In genomic region chr17:50262001-50262794, GRCh38 we compare ENCODE assay signal across 24 cellular contexts. TPM values are rescaled to one million over a fixed set of nuclear protein-coding genes. Genes with fewer than 3 reads are reported as not detected.
DNase-seq lines count a peak whose midpoint lies in the region; ATAC-seq, FAIRE-seq and TF ChIP-seq lines count a peak whose summit lies in the region.
"Had no signal": no experiment of that assay in that cellular context is flagged by ENCODE, and none has a peak within 500 bp of the region (broad histone marks: within the 10 kb centered on the region; RNA-seq: fewer than 3 reads in every experiment).

No MANE protein-coding gene starts in this region.

- CTCF ChIA-PET in HepG2 (lab: Yijun Ruan, JAX; ENCODE audit: low intra/inter-chr PET ratio, low total read pairs): interaction anchor here (1.3 kb wide), 1 partner anchor 11 kb away, joined by 3 read pairs; the partner anchor contains the start of gene TMEM92

- no peak overlapping the region for H3K9ac ChIP-seq in HepG2 (ENCODE audit: insufficient read depth, low read depth, low read length)

- no peaks in the 10 kb centered on the region for H3K4me1 Mint-ChIP-seq in central memory CD8-positive, alpha-beta T cell
- peaks cover 71% of the 10 kb centered on the region for H3K4me1 Mint-ChIP-seq in mesothelial cell of epicardium
- H3K4me1 Mint-ChIP-seq in activated CD4-positive, alpha-beta T cell treated with anti-CD3 and anti-CD28 coated beads, Interleukin-2, amount 10 ng/mL, durations not matched to agents 24 days and 14 days: no peaks in the 10 kb centered on the region
- H3K4me1 Mint-ChIP-seq: activated naive CD8-positive, alpha-beta T cell treated with anti-CD3 and anti-CD28 coated beads, Interleukin-2, amount 10 ng/mL, durations not matched to agents 7 days and 5 days; activated T-helper 17 cell treated with anti-CD3 and anti-CD28 coated beads, Interleukin-2, amount 50 U/mL, for 72 hours had no signal

- no peaks in the 10 kb centered on the region for H3K79me2 ChIP-seq in HepG2 (ENCODE audit: insufficient read depth, low read length)

- no peak for TF ChIP-seq RAD21 in HepG2 (CRISPR knock-in tag; IDR thresholded peaks at IDR 0.05)

- H3K27me3 Mint-ChIP-seq in central memory CD8-positive, alpha-beta T cell: peaks cover 35% of the 10 kb centered on the region
- H3K27me3 Mint-ChIP-seq in mesothelial cell of epicardium (ENCODE audit: low read depth): no peaks in the 10 kb centered on the region
- peaks cover 9% of the 10 kb centered on the region for H3K27me3 Mint-ChIP-seq in activated CD4-positive, alpha-beta T cell treated with anti-CD3 and anti-CD28 coated beads, Interleukin-2, amount 10 ng/mL, durations not matched to agents 24 days and 14 days

- H3K9me3 ChIP-seq in HepG2 (ENCODE audit: low read length) (no peaks in the 10 kb centered on the region), right lobe of liver (no peaks in the 10 kb centered on the region)
- H3K9me3 ChIP-seq: colonic mucosa had no signal

- H3K27ac Mint-ChIP-seq in central memory CD8-positive, alpha-beta T cell (ENCODE audit: low read depth): peak overlapping the region; percentile 46
- H3K27ac Mint-ChIP-seq in mesothelial cell of epicardium: peak overlapping the region; percentile 30
- H3K27ac Mint-ChIP-seq in activated CD4-positive, alpha-beta T cell treated with anti-CD3 and anti-CD28 coated beads, Interleukin-2, amount 10 ng/mL, durations not matched to agents 24 days and 14 days: no peak overlapping the region
- H3K27ac Mint-ChIP-seq: activated naive CD8-positive, alpha-beta T cell treated with anti-CD3 and anti-CD28 coated beads, Interleukin-2, amount 10 ng/mL, durations not matched to agents 7 days and 5 days; activated T-helper 17 cell treated with anti-CD3 and anti-CD28 coated beads, Interleukin-2, amount 50 U/mL, for 72 hours had no signal

- no peak overlapping the region for H3K4me2 ChIP-seq in HepG2 (ENCODE audit: low read depth, low read length)

- POLR2A ChIA-PET in HepG2 (lab: Yijun Ruan, JAX): no interaction called here

- no TSS peak for BruUV-seq in HepG2 (replicated peaks; lab: Mats Ljungman, UMichigan)

- TF ChIP-seq POLR2A in HepG2 (IDR thresholded peaks at IDR 0.05; ENCODE audit: insufficient read depth in 1 of 2, low read depth in 2 of 2, low read length in 2 of 2) (no peak), right lobe of liver (IDR thresholded peaks at IDR 0.05) (no peak)

- no peak for TF ChIP-seq EP300 in HepG2 (IDR thresholded peaks at IDR 0.05; ENCODE audit: low read depth in 2 of 2, low read length in 2 of 2)
- TF ChIP-seq EP300 in HepG2 (CRISPR knock-in tag; IDR thresholded peaks at IDR 0.05; ENCODE audit: borderline replicate concordance): no peak

- TF ChIP-seq CTCF in HepG2 (CRISPR knock-in tag; IDR thresholded peaks at IDR 0.05): no peak
- TF ChIP-seq CTCF in right lobe of liver (IDR thresholded peaks at IDR 0.05): no peak
- no peak for TF ChIP-seq CTCF in mesothelial cell of epicardium (IDR thresholded peaks at IDR 0.05; ENCODE audit: unreplicated experiment)

- H2AFZ ChIP-seq in HepG2 (ENCODE audit: low read length): no peak overlapping the region

- DNase-seq in HepG2 (ENCODE audit: low spot score): no peak
- DNase-seq in right lobe of liver: no peak
- DNase-seq in central memory CD8-positive, alpha-beta T cell (ENCODE audit: low spot score in 2 of 2): no peak
- peak in 1 of 2 experiments; percentile 17 for DNase-seq in mesothelial cell of epicardium (ENCODE audit: low spot score in 2 of 2, unreplicated experiment in 2 of 2)
- DNase-seq in NCI-H82 treated with DMSO at 0.1 percent for 48 hours (lab: John Stamatoyannopoulos, UW; ENCODE audit: unreplicated experiment): no peak
- DNase-seq in NCI-H524 treated with DMSO at 0.1 percent for 48 hours (lab: John Stamatoyannopoulos, UW): no peak
- DNase-seq in activated CD4-positive, alpha-beta T cell treated with anti-CD3 and anti-CD28 coated beads, Interleukin-2, amount 10 ng/mL, durations not matched to agents 24 days and 14 days: no peak
- no peak for DNase-seq in NCI-H524 (lab: John Stamatoyannopoulos, UW)
- DNase-seq: activated naive CD8-positive, alpha-beta T cell treated with anti-CD3 and anti-CD28 coated beads, Interleukin-2, amount 10 ng/mL, durations not matched to agents 7 days and 5 days; colonic mucosa; GDM1; GOT3; KG1; NCI-H187; NK-92 treated with Interleukin-12 subunit alpha and Interleukin-12 subunit beta, amount 100 ng/mL, for 24 hours; occipital lobe; right cardiac atrium; stimulated activated CD4-positive, alpha-beta T cell treated with anti-CD3 and anti-CD28 coated beads, Interleukin-15, amount 100 ng/mL, for 24 hours; T-helper 9 cell had no signal

- no peaks in the 10 kb centered on the region for H4K20me1 ChIP-seq in HepG2 (ENCODE audit: insufficient read depth, low read length)

- H3K9me3 Mint-ChIP-seq in central memory CD8-positive, alpha-beta T cell: no peaks in the 10 kb centered on the region
- no peaks in the 10 kb centered on the region for H3K9me3 Mint-ChIP-seq in mesothelial cell of epicardium
- no peaks in the 10 kb centered on the region for H3K9me3 Mint-ChIP-seq in activated CD4-positive, alpha-beta T cell treated with anti-CD3 and anti-CD28 coated beads, Interleukin-2, amount 10 ng/mL, durations not matched to agents 24 days and 14 days
- H3K9me3 Mint-ChIP-seq: activated naive CD8-positive, alpha-beta T cell treated with anti-CD3 and anti-CD28 coated beads, Interleukin-2, amount 10 ng/mL, durations not matched to agents 7 days and 5 days; activated T-helper 17 cell treated with anti-CD3 and anti-CD28 coated beads, Interleukin-2, amount 50 U/mL, for 72 hours had no signal

- no peak overlapping the region for H3K4me3 Mint-ChIP-seq in central memory CD8-positive, alpha-beta T cell
- no peak overlapping the region for H3K4me3 Mint-ChIP-seq in mesothelial cell of epicardium
- no peak overlapping the region for H3K4me3 Mint-ChIP-seq in activated CD4-positive, alpha-beta T cell treated with anti-CD3 and anti-CD28 coated beads, Interleukin-2, amount 10 ng/mL, durations not matched to agents 24 days and 14 days
- H3K4me3 Mint-ChIP-seq: activated naive CD8-positive, alpha-beta T cell treated with anti-CD3 and anti-CD28 coated beads, Interleukin-2, amount 10 ng/mL, durations not matched to agents 7 days and 5 days; activated T-helper 17 cell treated with anti-CD3 and anti-CD28 coated beads, Interleukin-2, amount 50 U/mL, for 72 hours had no signal

- H3K27me3 ChIP-seq in HepG2 (ENCODE audit: control insufficient read depth in 1 of 2, insufficient read depth in 2 of 2, low read length in 2 of 2): peaks cover 23 to 87% of the 10 kb centered on the region in 2 experiments
- H3K27me3 ChIP-seq in right lobe of liver: no peaks in the 10 kb centered on the region
- H3K27me3 ChIP-seq: colonic mucosa had no signal

- 16% methylated on average over 14 of the region's 14 CpGs for WGBS in HepG2 (ENCODE audit: low lambda C conversion rate)
- WGBS in right lobe of liver (ENCODE audit: insufficient coverage, low coverage, low lambda C conversion rate, missing lambda C conversion rate): 72% methylated on average over 14 of the region's 14 CpGs

- in situ Hi-C loops in HepG2 (cut with HindIII; ENCODE audit: extremely low pct_ligation_motif_present, low pct_unique_long_range_greater_than_20kb): no loop called here

- no peak overlapping the region for H3K4me3 ChIP-seq in HepG2 (replicated peaks in 1 of 3; ENCODE audit: insufficient read depth in 1 of 3, low read depth in 2 of 3, low read length in 3 of 3)
- no peak overlapping the region for H3K4me3 ChIP-seq in right lobe of liver
- H3K4me3 ChIP-seq: colonic mucosa had no signal

- peaks cover 2% of the 10 kb centered on the region for H3K36me3 Mint-ChIP-seq in central memory CD8-positive, alpha-beta T cell (ENCODE audit: insufficient read depth)
- H3K36me3 Mint-ChIP-seq in mesothelial cell of epicardium: no peaks in the 10 kb centered on the region
- H3K36me3 Mint-ChIP-seq in activated CD4-positive, alpha-beta T cell treated with anti-CD3 and anti-CD28 coated beads, Interleukin-2, amount 10 ng/mL, durations not matched to agents 24 days and 14 days (ENCODE audit: low read depth): no peaks in the 10 kb centered on the region
- H3K36me3 Mint-ChIP-seq: activated naive CD8-positive, alpha-beta T cell treated with anti-CD3 and anti-CD28 coated beads, Interleukin-2, amount 10 ng/mL, durations not matched to agents 7 days and 5 days had no signal

- H3K4me1 ChIP-seq in HepG2 (ENCODE audit: insufficient read depth, low read length) (0 out of 2 replicates have a peak, but pooled peaks cover 11% of the 10 kb centered on the region), right lobe of liver (peaks cover 0 to 7% (median 0%) of the 10 kb centered on the region in 4 donors)
- H3K4me1 ChIP-seq: colonic mucosa had no signal

- H3K36me3 ChIP-seq in HepG2 (replicated peaks in 1 of 2; ENCODE audit: control insufficient read depth in 1 of 2, insufficient read depth in 2 of 2, low read length in 2 of 2) (no peaks in the 10 kb centered on the region), right lobe of liver (no peaks in the 10 kb centered on the region)
- H3K36me3 ChIP-seq: colonic mucosa had no signal

- H3K27ac ChIP-seq in HepG2 (ENCODE audit: extremely low read length, insufficient read depth, low read length): no peak overlapping the region
- H3K27ac ChIP-seq in right lobe of liver: no peak overlapping the region
- H3K27ac ChIP-seq: C4-2B, colonic mucosa had no signal

- FAIRE-seq in HepG2 (lab: Jason Lieb, UNC): no peak

- intact Hi-C loops in HepG2 (cut with micrococcal nuclease; ENCODE audit: unreplicated experiment): no loop called here
- intact Hi-C loops in right lobe of liver (cut with DNase I): no loop called here
- intact Hi-C loops in activated CD4-positive, alpha-beta T cell treated with anti-CD3 and anti-CD28 coated beads, Interleukin-2, amount 10 ng/mL, durations not matched to agents 24 days and 14 days (cut with micrococcal nuclease): no loop called here

- no peak for ATAC-seq in HepG2
- ATAC-seq in right lobe of liver: no peak
- no peak for ATAC-seq in central memory CD8-positive, alpha-beta T cell (replicated peaks; ENCODE audit: extremely low read depth, poor library complexity, severe bottlenecking)
- ATAC-seq: activated CD4-positive, CD25-positive, alpha-beta regulatory T cell treated with anti-CD3 and anti-CD28 coated beads, Interleukin-2, amount 50 U/mL, for 24 hours; activated T-helper 17 cell treated with anti-CD3 and anti-CD28 coated beads, Interleukin-2, amount 50 U/mL, for 72 hours; right cardiac atrium; SK-N-SH treated with all-trans-retinoic acid at 6 μM for 48 hours had no signal

RNA-seq across cellular contexts. Expression of gene TMEM92, which starts 12.1 kb away (rescaled TPM):
- total RNA-seq in HepG2 (2016; rRNA removed; fragmentation: Illumina TruSeq; extraction: Trizol) (not detected in 2 replicates), right lobe of liver (10 to 100 TPM in 1 of 6 experiments, 1 to 10 TPM in 5; 1.5 to 20.0 (median 8.7) TPM), mesothelial cell of epicardium (2.7 to 3.9 TPM (median 3.6 TPM) in 3 replicates)
- total RNA-seq in HepG2 (2016; cell fraction: cytosol; rRNA removed; fragmentation: Illumina TruSeq; extraction: Trizol; ENCODE audit: low read depth): not detected in 2 replicates
- not detected in 2 replicates for total RNA-seq in HepG2 (2016; cell fraction: insoluble cytoplasmic fraction; rRNA removed; fragmentation: Illumina TruSeq; extraction: Trizol)
- total RNA-seq in HepG2 (2016; cell fraction: membrane; rRNA removed; fragmentation: Illumina TruSeq; extraction: Trizol): 0.14 TPM in 1 of 2 replicates, not detected in the other
- not detected in 2 replicates for total RNA-seq in HepG2 (2016; cell fraction: nucleus; rRNA removed; fragmentation: Illumina TruSeq; extraction: Trizol)
- 0.07 and 0.10 TPM in 2 replicates for polyA plus RNA-seq in HepG2 (2011; rRNA removed)
- polyA plus RNA-seq in HepG2 (2011; cell fraction: cytosol; rRNA removed): 0.25 and 0.47 TPM in 2 replicates
- polyA plus RNA-seq in HepG2 (2011; cell fraction: nucleus; rRNA removed): 0.07 and 0.08 TPM in 2 replicates
- 0.11 and 0.31 TPM in 2 replicates for polyA plus RNA-seq in HepG2 (2012)
- polyA plus RNA-seq in HepG2 (2016; cell fraction: cytosol; fragmentation: Illumina TruSeq; extraction: Trizol; ENCODE audit: low read depth): 0.05 and 0.06 TPM in 2 replicates
- not detected in 2 replicates for polyA plus RNA-seq in HepG2 (2016; cell fraction: insoluble cytoplasmic fraction; fragmentation: Illumina TruSeq; extraction: Trizol; ENCODE audit: low read depth)
- 0.23 TPM in 1 of 2 replicates, not detected in the other for polyA plus RNA-seq in HepG2 (2016; cell fraction: membrane; fragmentation: Illumina TruSeq; extraction: Trizol; ENCODE audit: low read depth)
- polyA plus RNA-seq in HepG2 (2016; cell fraction: nucleus; fragmentation: Illumina TruSeq; extraction: Trizol; ENCODE audit: insufficient read depth, low read depth): not detected in 2 replicates
- 0.32 and 15.1 TPM in 2 replicates for polyA minus RNA-seq in HepG2 (2011; rRNA and poly(A)+ RNA removed; ENCODE audit: low replicate concordance)
- polyA minus RNA-seq in HepG2 (2011; cell fraction: cytosol; rRNA and poly(A)+ RNA removed): not detected in 2 replicates
- polyA minus RNA-seq in HepG2 (2011; cell fraction: nucleus; rRNA and poly(A)+ RNA removed): not detected in 2 replicates
- total RNA-seq in activated CD4-positive, alpha-beta T cell treated with anti-CD3 and anti-CD28 coated beads, Interleukin-2, amount 10 ng/mL, durations not matched to agents 24 days and 14 days: 0.44 and 0.47 TPM in 2 replicates
- total RNA-seq: activated naive CD8-positive, alpha-beta T cell treated with anti-CD3 and anti-CD28 coated beads, Interleukin-2, amount 10 ng/mL, durations not matched to agents 7 days and 5 days; occipital lobe; right cardiac atrium; RPMI7951 had no signal
- polyA plus RNA-seq: right cardiac atrium had no signal
